ENCODE assay signal across 3 cellular contexts in genomic region chr2:194771394-194771793, GRCh38.
DNase-seq lines count a peak whose midpoint lies in the region; ATAC-seq, FAIRE-seq and TF ChIP-seq lines count a peak whose summit lies in the region.
"Not testable (repeated sequence)": the region's sequence is repeated elsewhere in the genome, so short reads cannot be mapped to it uniquely, and the experiment has no call there.

No MANE protein-coding gene starts in this region.

- in situ Hi-C loops in GM12878 (cut with MboI); K562 (cut with MboI); HepG2 (cut with HindIII; ENCODE audit: extremely low pct_ligation_motif_present, low pct_unique_long_range_greater_than_20kb): not testable (repeated sequence)

- not testable (repeated sequence) for FAIRE-seq in GM12878 (lab: Jason Lieb, UNC); K562 (lab: Jason Lieb, UNC); HepG2 (lab: Jason Lieb, UNC)

- WGBS in GM12878 (ENCODE audit: insufficient coverage, insufficient replicate concordance, low lambda C conversion rate, missing lambda C conversion rate) = 0% methylated on average over 2 of the region's 2 CpGs
- 0% methylated on average over 2 of the region's 2 CpGs for WGBS in K562 (ENCODE audit: insufficient coverage, low coverage, missing lambda C conversion rate)
- whole genome bisulfite sequencing in HepG2 (ENCODE audit: low lambda C conversion rate) = 0% methylated on average over 2 of the region's 2 CpGs

- not testable (repeated sequence) for H2AFZ ChIP-seq in GM12878 (ENCODE audit: control insufficient read depth, low read depth, low read length); K562 (ENCODE audit: low read depth, low read length); HepG2 (ENCODE audit: low read length)

- CTCF ChIA-PET in GM12878 (lab: Yijun Ruan, JAX); K562 (lab: Yijun Ruan, JAX; ENCODE audit: low intra/inter-chr PET ratio); HepG2 (lab: Yijun Ruan, JAX; ENCODE audit: low intra/inter-chr PET ratio, low total read pairs): not testable (repeated sequence)

- H3K9me3 ChIP-seq in GM12878 (replicated peaks; ENCODE audit: control insufficient read depth, insufficient read depth, low read length); K562 (replicated peaks; ENCODE audit: control insufficient read depth, insufficient read depth, low read depth, low read length): not testable (repeated sequence)
- H3K9me3 ChIP-seq in HepG2 (ENCODE audit: low read length) = peaks cover 10% of the 10 kb centered on the region; the same call in 1 of the 2 replicates

- not testable (repeated sequence) for H4K20me1 ChIP-seq in GM12878 (ENCODE audit: control insufficient read depth, insufficient read depth); K562 (replicated peaks; ENCODE audit: control insufficient read depth, insufficient read depth, low read length); HepG2 (ENCODE audit: insufficient read depth, low read length)

- SMC1A ChIA-PET in GM12878 (lab: Charles Lee; ENCODE audit: uncharacterized antibody, unreplicated experiment) = not testable (repeated sequence)

- H3K9ac ChIP-seq in GM12878 (ENCODE audit: control insufficient read depth, insufficient read depth, low read length); K562 (ENCODE audit: insufficient read depth in 1 of 2, low read depth in 2 of 2, low read length in 2 of 2); HepG2 (ENCODE audit: insufficient read depth, low read depth, low read length): not testable (repeated sequence)

- not testable (repeated sequence) for H3K79me2 ChIP-seq in GM12878 (ENCODE audit: control insufficient read depth, insufficient read depth, low read length); K562 (ENCODE audit: control insufficient read depth, insufficient read depth, low read length); HepG2 (ENCODE audit: insufficient read depth, low read length)

- H3K27ac ChIP-seq in GM12878 (ENCODE audit: control insufficient read depth, insufficient read depth); K562 (ENCODE audit: extremely low read depth, low read depth, low read length); HepG2 (ENCODE audit: extremely low read length, insufficient read depth, low read length): not testable (repeated sequence)

- DNase-seq in GM12878 (ENCODE audit: low read depth, low spot score); K562 (ENCODE audit: extremely low read depth in 1 of 4, low spot score in 3 of 4); HepG2 (ENCODE audit: low spot score): not testable (repeated sequence)

- H3K9me1 ChIP-seq in K562 (ENCODE audit: control insufficient read depth, insufficient read depth, low read length) = not testable (repeated sequence)

- intact Hi-C loops in GM12878 (cut with micrococcal nuclease; ENCODE audit: unreplicated experiment); K562 (cut with micrococcal nuclease); HepG2 (cut with micrococcal nuclease; ENCODE audit: unreplicated experiment): not testable (repeated sequence)

- POLR2A ChIA-PET in GM12878 (lab: Charles Lee); K562 (lab: Yijun Ruan, JAX); HepG2 (lab: Yijun Ruan, JAX): not testable (repeated sequence)

- TF ChIP-seq RAD21 in GM12878 (IDR thresholded peaks at IDR 0.05; ENCODE audit: insufficient read depth, low read depth, low read length); K562 (CRISPR knock-in tag; conservative IDR thresholded peaks at IDR 0.05 in 1 of 2, IDR thresholded peaks at IDR 0.05 in 1 of 2); HepG2 (CRISPR knock-in tag; IDR thresholded peaks at IDR 0.05): not testable (repeated sequence)

- not testable (repeated sequence) for H3K36me3 ChIP-seq in GM12878 (ENCODE audit: control insufficient read depth in 2 of 2, insufficient read depth in 2 of 2, low read length in 1 of 2); K562 (ENCODE audit: control insufficient read depth, insufficient read depth, low read length); HepG2 (replicated peaks in 1 of 2; ENCODE audit: control insufficient read depth in 1 of 2, insufficient read depth in 2 of 2, low read length in 2 of 2)

- not testable (repeated sequence) for TF ChIP-seq CTCF in GM12878 (IDR thresholded peaks at IDR 0.05 in 2 of 3, conservative IDR thresholded peaks at IDR 0.05 in 1 of 3; ENCODE audit: control insufficient read depth in 2 of 3, extremely low read depth in 1 of 3, insufficient read depth in 1 of 3, low read depth in 3 of 3, low read length in 3 of 3); K562 (IDR thresholded peaks at IDR 0.05 in 2 of 3, conservative IDR thresholded peaks at IDR 0.05 in 1 of 3; ENCODE audit: insufficient read depth in 2 of 3, low read depth in 1 of 3, low read length in 3 of 3); HepG2 (CRISPR knock-in tag; IDR thresholded peaks at IDR 0.05)

- TF ChIP-seq EP300 in GM12878 (IDR thresholded peaks at IDR 0.05; ENCODE audit: borderline replicate concordance in 1 of 2, control insufficient read depth in 1 of 2, low read depth in 2 of 2, low read length in 2 of 2); K562 (IDR thresholded peaks at IDR 0.05; ENCODE audit: low read length); HepG2 (IDR thresholded peaks at IDR 0.05; ENCODE audit: low read depth in 2 of 2, low read length in 2 of 2); HepG2 (CRISPR knock-in tag; IDR thresholded peaks at IDR 0.05; ENCODE audit: borderline replicate concordance): not testable (repeated sequence)

- not testable (repeated sequence) for H3K4me2 ChIP-seq in GM12878 (ENCODE audit: control insufficient read depth, insufficient read depth); K562 (ENCODE audit: insufficient read depth, low read length); HepG2 (ENCODE audit: low read depth, low read length)

- H3K27me3 ChIP-seq in GM12878 (replicated peaks in 1 of 2; ENCODE audit: control insufficient read depth in 2 of 2, insufficient read depth in 2 of 2, low read length in 1 of 2); K562 (ENCODE audit: control insufficient read depth in 2 of 2, insufficient read depth in 2 of 2, low read length in 2 of 2); HepG2 (ENCODE audit: control insufficient read depth in 1 of 2, insufficient read depth in 2 of 2, low read length in 2 of 2): not testable (repeated sequence)

- H3K4me1 ChIP-seq in GM12878 (ENCODE audit: control insufficient read depth, insufficient read depth, low read length); K562 (replicated peaks in 1 of 2; ENCODE audit: control insufficient read depth in 2 of 2, insufficient read depth in 2 of 2, low read length in 2 of 2); HepG2 (ENCODE audit: insufficient read depth, low read length): not testable (repeated sequence)

- not testable (repeated sequence) for H3K4me3 ChIP-seq in GM12878; K562; HepG2 (replicated peaks in 1 of 3; ENCODE audit: insufficient read depth in 1 of 3, low read depth in 2 of 3, low read length in 3 of 3)

- BruUV-seq in GM12878 (replicated peaks; lab: Mats Ljungman, UMichigan); K562 (replicated peaks; lab: Mats Ljungman, UMichigan); HepG2 (replicated peaks; lab: Mats Ljungman, UMichigan): not testable (repeated sequence)

- not testable (repeated sequence) for ATAC-seq in GM12878, K562, HepG2

- not testable (repeated sequence) for TF ChIP-seq POLR2A in GM12878 (IDR thresholded peaks at IDR 0.05; ENCODE audit: low read depth, low read length); K562 (conservative IDR thresholded peaks at IDR 0.05); HepG2 (IDR thresholded peaks at IDR 0.05; ENCODE audit: insufficient read depth in 1 of 2, low read depth in 2 of 2, low read length in 2 of 2)

- RAD21 ChIA-PET in GM12878 (lab: Charles Lee; ENCODE audit: unreplicated experiment) = not testable (repeated sequence)

TF ChIP-seq in GM12878, 131 proteins besides CTCF, POLR2A, EP300 and RAD21:
- peak; percentile 27; the same call in 1 of the 2 replicates for TF ChIP-seq RAD51 (IDR thresholded peaks at IDR 0.05)

TF ChIP-seq in HepG2, 621 proteins besides CTCF, POLR2A, EP300 and RAD21:
- peak; percentile 84 for TF ChIP-seq RAD51 (IDR thresholded peaks at IDR 0.05; ENCODE audit: borderline replicate concordance)
